Comparison of ENCODE assay signal across 12 cellular contexts in the genomic region with DNA sequence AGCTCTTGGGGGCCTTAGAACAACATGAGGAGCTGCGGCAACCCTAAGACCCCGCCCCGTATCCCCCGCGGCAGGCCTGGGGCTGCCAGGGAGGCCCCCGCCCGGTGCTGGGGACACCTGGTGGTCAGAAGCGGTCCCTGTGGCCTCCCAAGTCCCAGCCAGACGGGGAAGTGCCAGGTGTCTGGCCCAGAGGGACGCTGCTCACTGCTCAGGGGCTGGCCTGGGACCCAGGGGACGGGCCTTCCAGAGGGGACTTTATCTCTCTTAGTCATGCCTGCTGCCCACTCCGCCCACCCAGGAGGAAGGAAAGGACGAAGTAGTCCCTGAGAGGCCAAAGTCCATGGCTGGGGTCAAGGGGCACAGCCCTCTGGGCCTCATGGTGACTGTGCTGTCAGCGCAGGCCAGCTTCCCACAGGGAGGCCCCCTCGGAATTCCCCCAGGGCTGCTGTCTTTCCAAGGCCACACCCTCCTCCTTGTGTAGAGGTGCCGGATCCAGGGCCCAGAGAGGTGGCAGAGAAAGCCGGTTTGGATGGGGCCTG. TPM values are rescaled to one million over a fixed set of nuclear protein-coding genes. Genes with fewer than 3 reads are reported as not detected.
DNase-seq lines count a peak whose midpoint lies in the region; TF ChIP-seq lines count a peak whose summit lies in the region.
"Had no signal": no experiment of that assay in that cellular context is flagged by ENCODE, and none has a peak within 500 bp of the region (broad histone marks: within the 10 kb centered on the region; RNA-seq: fewer than 3 reads in every experiment).

No MANE protein-coding gene starts in this region.

- H3K27me3 ChIP-seq in BE2C, result no peaks in the 10 kb centered on the region
- no peaks in the 10 kb centered on the region for H3K27me3 ChIP-seq in liver (ENCODE audit: control insufficient read depth in 4 of 4, insufficient read depth in 4 of 4, low read length in 3 of 4)
- no peaks in the 10 kb centered on the region for H3K27me3 ChIP-seq in effector memory CD4-positive, alpha-beta T cell (replicated peaks; ENCODE audit: control insufficient read depth, insufficient read depth, low read length, poor library complexity, severe bottlenecking)
- H3K27me3 ChIP-seq: SJSA1 had no signal

- peaks cover 15% of the 10 kb centered on the region for H3K4me1 ChIP-seq in BE2C
- peaks cover 0 to 10% (median 2%) of the 10 kb centered on the region in 4 donors for H3K4me1 ChIP-seq in liver (ENCODE audit: control insufficient read depth in 4 of 4, insufficient read depth in 4 of 4, low read length in 3 of 4)
- H3K4me1 ChIP-seq in effector memory CD4-positive, alpha-beta T cell (ENCODE audit: control insufficient read depth, insufficient read depth, low read length, poor library complexity, severe bottlenecking), result peaks cover 4% of the 10 kb centered on the region

- 62% methylated on average over 17 of the region's 17 CpGs for WGBS in liver

- DNase-seq in BE2C, result peak; percentile 76
- no peak for DNase-seq in effector memory CD4-positive, alpha-beta T cell
- DNase-seq in amygdala (lab: John Stamatoyannopoulos, UW), result no peak
- no peak for DNase-seq in stimulated activated CD4-positive, alpha-beta T cell treated with anti-CD3 and anti-CD28 coated beads, Interleukin-4, amount 100 ng/mL, for 1 hour
- DNase-seq in UCSD-AML1 (lab: John Stamatoyannopoulos, UW; ENCODE audit: unreplicated experiment), result no peak
- DNase-seq: GOT3 had no signal

- peaks cover 11% of the 10 kb centered on the region; the same call in 1 of the 2 replicates for H3K36me3 ChIP-seq in BE2C
- H3K36me3 ChIP-seq in liver (ENCODE audit: control insufficient read depth in 4 of 4, insufficient read depth in 3 of 4, low read depth in 1 of 4, low read length in 3 of 4), result peaks cover 17 to 49% (median 25%) of the 10 kb centered on the region in 4 donors
- peaks cover 38% of the 10 kb centered on the region for H3K36me3 ChIP-seq in effector memory CD4-positive, alpha-beta T cell (ENCODE audit: control insufficient read depth, insufficient read depth, low read length)
- H3K36me3 ChIP-seq: SJSA1 had no signal

- no peak for TF ChIP-seq RAD21 in liver (IDR thresholded peaks at IDR 0.05)

- TF ChIP-seq CTCF in BE2C (IDR thresholded peaks at IDR 0.05; ENCODE audit: low read depth, low read length), result peak; percentile 61
- peak; percentile 38; the same call in 1 of the 2 replicates for TF ChIP-seq CTCF in GM12875 (IDR thresholded peaks at IDR 0.05; ENCODE audit: borderline replicate concordance, insufficient read depth, low read depth, low read length)
- TF ChIP-seq CTCF in WI38 (IDR thresholded peaks at IDR 0.05; ENCODE audit: low read depth, low read length), result peak; percentile 37; the same call in 1 of the 2 replicates
- TF ChIP-seq CTCF in liver (IDR thresholded peaks at IDR 0.05; ENCODE audit: low read depth, low read length, missing input control), result peak; percentile 28

- H3K27ac ChIP-seq in liver (ENCODE audit: low read depth in 1 of 2, low read length in 2 of 2), result no peak overlapping the region
- no peak overlapping the region for H3K27ac ChIP-seq in effector memory CD4-positive, alpha-beta T cell (ENCODE audit: insufficient read depth, low read length, poor library complexity, severe bottlenecking)
- H3K27ac ChIP-seq: SJSA1 had no signal

- no peak overlapping the region for H3K4me3 ChIP-seq in BE2C (ENCODE audit: low read depth, low read length)
- H3K4me3 ChIP-seq in GM12875 (ENCODE audit: low read depth, low read length), result no peak overlapping the region
- no peak overlapping the region for H3K4me3 ChIP-seq in WI38 (ENCODE audit: low read depth, low read length)
- no peak overlapping the region for H3K4me3 ChIP-seq in liver (ENCODE audit: low read depth in 1 of 3, low read length in 3 of 3)
- H3K4me3 ChIP-seq in effector memory CD4-positive, alpha-beta T cell (ENCODE audit: insufficient read depth, low read depth, low read length, poor library complexity, severe bottlenecking), result no peak overlapping the region
- H3K4me3 ChIP-seq: SJSA1 had no signal

- H3K9me3 ChIP-seq in BE2C (no peaks in the 10 kb centered on the region), liver (ENCODE audit: control insufficient read depth in 4 of 4, low read length in 3 of 4) (no peaks in the 10 kb centered on the region)
- H3K9me3 ChIP-seq in effector memory CD4-positive, alpha-beta T cell (ENCODE audit: control insufficient read depth, low read length), result no peaks in the 10 kb centered on the region
- H3K9me3 ChIP-seq: SJSA1 had no signal

- no peak overlapping the region for H3K9ac ChIP-seq in liver (ENCODE audit: low read depth in 1 of 2, low read length in 2 of 2)

TF ChIP-seq in liver, 16 proteins besides CTCF, POLR2A, EP300 and RAD21:
- TF ChIP-seq, protein P1, sequence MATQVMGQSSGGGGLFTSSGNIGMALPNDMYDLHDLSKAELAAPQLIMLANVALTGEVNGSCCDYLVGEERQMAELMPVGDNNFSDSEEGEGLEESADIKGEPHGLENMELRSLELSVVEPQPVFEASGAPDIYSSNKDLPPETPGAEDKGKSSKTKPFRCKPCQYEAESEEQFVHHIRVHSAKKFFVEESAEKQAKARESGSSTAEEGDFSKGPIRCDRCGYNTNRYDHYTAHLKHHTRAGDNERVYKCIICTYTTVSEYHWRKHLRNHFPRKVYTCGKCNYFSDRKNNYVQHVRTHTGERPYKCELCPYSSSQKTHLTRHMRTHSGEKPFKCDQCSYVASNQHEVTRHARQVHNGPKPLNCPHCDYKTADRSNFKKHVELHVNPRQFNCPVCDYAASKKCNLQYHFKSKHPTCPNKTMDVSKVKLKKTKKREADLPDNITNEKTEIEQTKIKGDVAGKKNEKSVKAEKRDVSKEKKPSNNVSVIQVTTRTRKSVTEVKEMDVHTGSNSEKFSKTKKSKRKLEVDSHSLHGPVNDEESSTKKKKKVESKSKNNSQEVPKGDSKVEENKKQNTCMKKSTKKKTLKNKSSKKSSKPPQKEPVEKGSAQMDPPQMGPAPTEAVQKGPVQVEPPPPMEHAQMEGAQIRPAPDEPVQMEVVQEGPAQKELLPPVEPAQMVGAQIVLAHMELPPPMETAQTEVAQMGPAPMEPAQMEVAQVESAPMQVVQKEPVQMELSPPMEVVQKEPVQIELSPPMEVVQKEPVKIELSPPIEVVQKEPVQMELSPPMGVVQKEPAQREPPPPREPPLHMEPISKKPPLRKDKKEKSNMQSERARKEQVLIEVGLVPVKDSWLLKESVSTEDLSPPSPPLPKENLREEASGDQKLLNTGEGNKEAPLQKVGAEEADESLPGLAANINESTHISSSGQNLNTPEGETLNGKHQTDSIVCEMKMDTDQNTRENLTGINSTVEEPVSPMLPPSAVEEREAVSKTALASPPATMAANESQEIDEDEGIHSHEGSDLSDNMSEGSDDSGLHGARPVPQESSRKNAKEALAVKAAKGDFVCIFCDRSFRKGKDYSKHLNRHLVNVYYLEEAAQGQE (IDR thresholded peaks at IDR 0.05), result no peak
- peak; percentile 19 to 50 for TF ChIP-seq HNF4A (conservative IDR thresholded peaks at IDR 0.05)
- TF ChIP-seq, protein P2, sequence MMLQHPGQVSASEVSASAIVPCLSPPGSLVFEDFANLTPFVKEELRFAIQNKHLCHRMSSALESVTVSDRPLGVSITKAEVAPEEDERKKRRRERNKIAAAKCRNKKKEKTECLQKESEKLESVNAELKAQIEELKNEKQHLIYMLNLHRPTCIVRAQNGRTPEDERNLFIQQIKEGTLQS (IDR thresholded peaks at IDR 0.05), result no peak

RNA-seq across cellular contexts. Expression of gene HTRA3, which starts 31.0 kb away (rescaled TPM):
- polyA plus RNA-seq in BE2C (2012; ENCODE audit: insufficient read depth, insufficient read length, low read depth), result not detected
- total RNA-seq in liver, result 1 to 10 TPM; 1.0 to 1.2 TPM
- 1 to 10 TPM in 1 of 2 donors, under 1 TPM in 1; 0.36 to 1.1 TPM for polyA plus RNA-seq in liver
- total RNA-seq: activated T-helper 1 cell treated with anti-CD3 and anti-CD28 coated beads, Interleukin-12 subunit alpha, Interleukin-12 subunit beta, Interleukin-2, Interleukin-4 antibody, amounts not matched to agents 30 ng/mL and 10 ng/mL and 1 ng/mL, durations not matched to agents 14 hours and 24 hours and 36 hours had no signal
- polyA plus RNA-seq: neural cell had no signal

RNA-seq across cellular contexts. Expression of gene SH3TC1, which starts 39.5 kb away (rescaled TPM):
- polyA plus RNA-seq in BE2C (2012; ENCODE audit: insufficient read depth, insufficient read length, low read depth), result 43.1 TPM
- total RNA-seq in liver, result 10 to 100 TPM; 28.8 to 34.6 TPM
- 10 to 100 TPM in 1 of 2 donors, 1 to 10 TPM in 1; 6.5 to 22.8 TPM for polyA plus RNA-seq in liver
- polyA plus RNA-seq: neural cell had no signal
